6 cellular contexts compared by ENCODE assay signal in genomic region chr6:32187725-32188380, GRCh38. TPM values are rescaled to one million over a fixed set of nuclear protein-coding genes. Genes with fewer than 3 reads are reported as not detected.
DNase-seq lines count a peak whose midpoint lies in the region; ATAC-seq and TF ChIP-seq lines count a peak whose summit lies in the region.
"Not testable (repeated sequence)": the region's sequence is repeated elsewhere in the genome, so short reads cannot be mapped to it uniquely, and the experiment has no call there.

No MANE protein-coding gene starts in this region.

- POLR2A ChIA-PET in AG04450 (lab: Yijun Ruan, JAX) = interaction anchor here (0.5 to 0.9 kb wide), 2 partner anchors 11 to 354 kb away, joined by 3 to 4 read pairs; no protein-coding TSS in a partner anchor

- H3K4me3 Mint-ChIP-seq in activated T-helper 1 cell treated with anti-CD3 and anti-CD28 coated beads, Interleukin-12 subunit alpha, Interleukin-12 subunit beta, Interleukin-2, Interleukin-4 antibody, amounts not matched to agents 30 ng/mL and 10 ng/mL and 1 ng/mL, durations not matched to agents 14 hours and 24 hours and 36 hours = peak overlapping the region; percentile 82
- H3K4me3 Mint-ChIP-seq in memory B cell = peak overlapping the region; percentile 51

- TF ChIP-seq CTCF in AG04450 (IDR thresholded peaks at IDR 0.05; ENCODE audit: low read depth, low read length) = 0 out of 2 replicates have a peak, but pooled peaks have one; percentile 3
- TF ChIP-seq CTCF in Loucy (conservative IDR thresholded peaks at IDR 0.05; ENCODE audit: low read length) = not testable (repeated sequence)

- peak overlapping the region; percentile 99 for H3K4me2 ChIP-seq in Loucy (ENCODE audit: low read depth, low read length, poor library complexity, severe bottlenecking)
- H3K4me2 ChIP-seq in skeletal muscle satellite cell (ENCODE audit: low read length) = peak overlapping the region; percentile 96

- H3K36me3 ChIP-seq in Loucy (ENCODE audit: insufficient read depth, low read length) (peaks cover 25% of the 10 kb centered on the region; the same call in 1 of the 2 replicates), duodenal mucosa (ENCODE audit: control insufficient read depth in 1 of 2, insufficient read depth in 2 of 2, low read length in 2 of 2) (peaks cover 10 to 27% of the 10 kb centered on the region in 2 donors), skeletal muscle satellite cell (ENCODE audit: insufficient read depth, low read length) (peaks cover 36% of the 10 kb centered on the region)

- not testable (repeated sequence) for H3K27me3 ChIP-seq in AG04450 (ENCODE audit: control insufficient read depth, insufficient read depth, low read length); Loucy (ENCODE audit: insufficient read depth, low read length, poor library complexity, severe bottlenecking); duodenal mucosa (ENCODE audit: control insufficient read depth in 1 of 2, insufficient read depth in 2 of 2, low read length in 2 of 2); skeletal muscle satellite cell (ENCODE audit: control insufficient read depth, insufficient read depth, low read length)

- not testable (repeated sequence) for H3K9me2 ChIP-seq in Loucy (replicated peaks; ENCODE audit: low read depth, low read length)

- H2AFZ ChIP-seq in Loucy (ENCODE audit: low read length) = not testable (repeated sequence)

- DNase-seq in AG04450 (ENCODE audit: low read depth, low spot score); activated T-helper 1 cell treated with anti-CD3 and anti-CD28 coated beads, Interleukin-12 subunit alpha, Interleukin-12 subunit beta, Interleukin-2, Interleukin-4 antibody, amounts not matched to agents 30 ng/mL and 10 ng/mL and 1 ng/mL, durations not matched to agents 14 hours and 24 hours and 36 hours (ENCODE audit: low spot score); memory B cell (ENCODE audit: low spot score in 2 of 2): not testable (repeated sequence)

- peaks cover 55% of the 10 kb centered on the region for H3K4me1 Mint-ChIP-seq in activated T-helper 1 cell treated with anti-CD3 and anti-CD28 coated beads, Interleukin-12 subunit alpha, Interleukin-12 subunit beta, Interleukin-2, Interleukin-4 antibody, amounts not matched to agents 30 ng/mL and 10 ng/mL and 1 ng/mL, durations not matched to agents 14 hours and 24 hours and 36 hours (ENCODE audit: low read depth)
- H3K4me1 Mint-ChIP-seq in memory B cell = peaks cover 39% of the 10 kb centered on the region

- H3F3A ChIP-seq in Loucy (ENCODE audit: low read depth) = not testable (repeated sequence)

- intact Hi-C loops in activated T-helper 1 cell treated with anti-CD3 and anti-CD28 coated beads, Interleukin-12 subunit alpha, Interleukin-12 subunit beta, Interleukin-2, Interleukin-4 antibody, amounts not matched to agents 30 ng/mL and 10 ng/mL and 1 ng/mL, durations not matched to agents 14 hours and 24 hours and 36 hours (cut with micrococcal nuclease) = not testable (repeated sequence)

- H3K79me2 ChIP-seq in Loucy (ENCODE audit: insufficient read depth, low read length) = peaks cover 64% of the 10 kb centered on the region

- H3K9ac ChIP-seq in Loucy (ENCODE audit: low read depth, low read length, poor library complexity, severe bottlenecking) (peak overlapping the region; percentile 96), skeletal muscle satellite cell (ENCODE audit: low read depth, low read length) (peak overlapping the region; percentile 93)
- H3K9ac ChIP-seq in duodenal mucosa (ENCODE audit: low read depth in 1 of 2, low read length in 2 of 2) = not testable (repeated sequence)

- CTCF ChIA-PET in AG04450 (lab: Charles Lee) = interaction anchor here (0.6 kb wide), 1 partner anchor 45 kb away, joined by 5 read pairs; no protein-coding TSS in a partner anchor

- H3K4me3 ChIP-seq in AG04450 (ENCODE audit: low read depth, low read length) = peak overlapping the region; percentile 82
- peak overlapping the region; percentile 91 for H3K4me3 ChIP-seq in Loucy (ENCODE audit: low read length, poor library complexity, severe bottlenecking)
- H3K4me3 ChIP-seq in duodenal mucosa (ENCODE audit: low read depth in 1 of 2, low read length in 2 of 2) = peak overlapping the region; percentile 74 to 85
- H3K4me3 ChIP-seq in skeletal muscle satellite cell (ENCODE audit: low read length) = peak overlapping the region; percentile 68

- not testable (repeated sequence) for H3K27me3 Mint-ChIP-seq in activated T-helper 1 cell treated with anti-CD3 and anti-CD28 coated beads, Interleukin-12 subunit alpha, Interleukin-12 subunit beta, Interleukin-2, Interleukin-4 antibody, amounts not matched to agents 30 ng/mL and 10 ng/mL and 1 ng/mL, durations not matched to agents 14 hours and 24 hours and 36 hours (ENCODE audit: insufficient read depth); memory B cell

- not testable (repeated sequence) for H3K9me3 ChIP-seq in AG04450 (ENCODE audit: control insufficient read depth, insufficient read depth, low read length); Loucy (ENCODE audit: insufficient read depth, low read depth, low read length); duodenal mucosa (ENCODE audit: control insufficient read depth in 1 of 2, low read length in 2 of 2); skeletal muscle satellite cell (replicated peaks; ENCODE audit: low read length)

- H3K4me1 ChIP-seq in Loucy (ENCODE audit: insufficient read depth, low read length, poor library complexity, severe bottlenecking) (peaks cover 33% of the 10 kb centered on the region), duodenal mucosa (ENCODE audit: control insufficient read depth in 1 of 2, insufficient read depth in 2 of 2, low read length in 2 of 2) (peaks cover 44 to 46% of the 10 kb centered on the region in 2 donors), skeletal muscle satellite cell (ENCODE audit: control insufficient read depth, insufficient read depth, low read length) (peaks cover 35% of the 10 kb centered on the region)

- peaks cover 27% of the 10 kb centered on the region for H3K36me3 Mint-ChIP-seq in activated T-helper 1 cell treated with anti-CD3 and anti-CD28 coated beads, Interleukin-12 subunit alpha, Interleukin-12 subunit beta, Interleukin-2, Interleukin-4 antibody, amounts not matched to agents 30 ng/mL and 10 ng/mL and 1 ng/mL, durations not matched to agents 14 hours and 24 hours and 36 hours (ENCODE audit: low read depth)
- peaks cover 41% of the 10 kb centered on the region for H3K36me3 Mint-ChIP-seq in memory B cell

- H3K27ac Mint-ChIP-seq in activated T-helper 1 cell treated with anti-CD3 and anti-CD28 coated beads, Interleukin-12 subunit alpha, Interleukin-12 subunit beta, Interleukin-2, Interleukin-4 antibody, amounts not matched to agents 30 ng/mL and 10 ng/mL and 1 ng/mL, durations not matched to agents 14 hours and 24 hours and 36 hours = peak overlapping the region; percentile 78
- peak overlapping the region; percentile 99 for H3K27ac Mint-ChIP-seq in memory B cell

- ATAC-seq in memory B cell (ENCODE audit: low read depth) = not testable (repeated sequence)

- H4K20me1 ChIP-seq in Loucy (ENCODE audit: insufficient read depth, low read length, poor library complexity, severe bottlenecking) = peaks cover 11% of the 10 kb centered on the region

- H3K9me3 Mint-ChIP-seq in activated T-helper 1 cell treated with anti-CD3 and anti-CD28 coated beads, Interleukin-12 subunit alpha, Interleukin-12 subunit beta, Interleukin-2, Interleukin-4 antibody, amounts not matched to agents 30 ng/mL and 10 ng/mL and 1 ng/mL, durations not matched to agents 14 hours and 24 hours and 36 hours; memory B cell: not testable (repeated sequence)

- not testable (repeated sequence) for H3K27ac ChIP-seq in AG04450 (ENCODE audit: low read depth, low read length)
- H3K27ac ChIP-seq in duodenal mucosa (ENCODE audit: low read depth, low read length) = peak overlapping the region; percentile 10

RNA-seq across cellular contexts. Expression of gene PBX2, which starts 2.1 kb away (rescaled TPM):
- polyA plus RNA-seq in AG04450 (2011; rRNA removed) = 56.5 and 59.2 TPM in 2 replicates
- 49.9 and 59.5 TPM in 2 replicates for polyA minus RNA-seq in AG04450 (2011; rRNA and poly(A)+ RNA removed)
- total RNA-seq in activated T-helper 1 cell treated with anti-CD3 and anti-CD28 coated beads, Interleukin-12 subunit alpha, Interleukin-12 subunit beta, Interleukin-2, Interleukin-4 antibody, amounts not matched to agents 30 ng/mL and 10 ng/mL and 1 ng/mL, durations not matched to agents 14 hours and 24 hours and 36 hours = 91.9 and 94.0 TPM in 2 replicates
- total RNA-seq in skeletal muscle satellite cell (2012; rRNA removed) = 17.3 and 19.5 TPM in 2 replicates

RNA-seq across cellular contexts. Expression of gene AGER, which starts 3.8 kb away (rescaled TPM):
- polyA plus RNA-seq in AG04450 (2011; rRNA removed) = 2.4 and 2.6 TPM in 2 replicates
- 1.0 TPM in 2 replicates for polyA minus RNA-seq in AG04450 (2011; rRNA and poly(A)+ RNA removed)
- total RNA-seq in activated T-helper 1 cell treated with anti-CD3 and anti-CD28 coated beads, Interleukin-12 subunit alpha, Interleukin-12 subunit beta, Interleukin-2, Interleukin-4 antibody, amounts not matched to agents 30 ng/mL and 10 ng/mL and 1 ng/mL, durations not matched to agents 14 hours and 24 hours and 36 hours = 19.6 and 20.2 TPM in 2 replicates
- under 0.01 and 0.25 TPM in 2 replicates for total RNA-seq in skeletal muscle satellite cell (2012; rRNA removed)

RNA-seq across cellular contexts. Expression of gene GPSM3, which starts 4.6 kb away (rescaled TPM):
- 4.7 and 6.0 TPM in 2 replicates for polyA plus RNA-seq in AG04450 (2011; rRNA removed)
- polyA minus RNA-seq in AG04450 (2011; rRNA and poly(A)+ RNA removed) = 3.4 and 3.6 TPM in 2 replicates
- 82.5 and 84.7 TPM in 2 replicates for total RNA-seq in activated T-helper 1 cell treated with anti-CD3 and anti-CD28 coated beads, Interleukin-12 subunit alpha, Interleukin-12 subunit beta, Interleukin-2, Interleukin-4 antibody, amounts not matched to agents 30 ng/mL and 10 ng/mL and 1 ng/mL, durations not matched to agents 14 hours and 24 hours and 36 hours
- total RNA-seq in skeletal muscle satellite cell (2012; rRNA removed) = 1.3 TPM in 2 replicates

RNA-seq across cellular contexts. Expression of gene RNF5, which starts 9.6 kb away (rescaled TPM):
- polyA plus RNA-seq in AG04450 (2011; rRNA removed) = 33.3 TPM in 2 replicates
- 16.0 and 16.9 TPM in 2 replicates for polyA minus RNA-seq in AG04450 (2011; rRNA and poly(A)+ RNA removed)
- total RNA-seq in activated T-helper 1 cell treated with anti-CD3 and anti-CD28 coated beads, Interleukin-12 subunit alpha, Interleukin-12 subunit beta, Interleukin-2, Interleukin-4 antibody, amounts not matched to agents 30 ng/mL and 10 ng/mL and 1 ng/mL, durations not matched to agents 14 hours and 24 hours and 36 hours = 58.1 and 60.4 TPM in 2 replicates
- 16.0 and 22.9 TPM in 2 replicates for total RNA-seq in skeletal muscle satellite cell (2012; rRNA removed)

RNA-seq across cellular contexts. Expression of gene AGPAT1, which starts 12.0 kb away (rescaled TPM):
- 97.1 and 116 TPM in 2 replicates for polyA plus RNA-seq in AG04450 (2011; rRNA removed)
- 175 and 217 TPM in 2 replicates for polyA minus RNA-seq in AG04450 (2011; rRNA and poly(A)+ RNA removed)
- 34.5 and 35.6 TPM in 2 replicates for total RNA-seq in activated T-helper 1 cell treated with anti-CD3 and anti-CD28 coated beads, Interleukin-12 subunit alpha, Interleukin-12 subunit beta, Interleukin-2, Interleukin-4 antibody, amounts not matched to agents 30 ng/mL and 10 ng/mL and 1 ng/mL, durations not matched to agents 14 hours and 24 hours and 36 hours
- 19.0 and 31.2 TPM in 2 replicates for total RNA-seq in skeletal muscle satellite cell (2012; rRNA removed)
